8 cellular contexts compared by ENCODE assay signal in genomic region chr6:31736026-31736767, GRCh38. TPM values are rescaled to one million over a fixed set of nuclear protein-coding genes. Genes with fewer than 3 reads are reported as not detected.
DNase-seq lines count a peak whose midpoint lies in the region; ATAC-seq and TF ChIP-seq lines count a peak whose summit lies in the region.

CLIC1 (minus strand) TSS chr6:31736530; CDS start chr6:31736300, 230 bp downstream.

- no peak for TF ChIP-seq RAD21 in Ishikawa (IDR thresholded peaks at IDR 0.05; ENCODE audit: low read depth)

- peak; percentile 83 for DNase-seq in GM10248 (ENCODE audit: extremely low spot score)
- DNase-seq in SHP77 (lab: John Stamatoyannopoulos, UW): peak; percentile 84 to 87
- DNase-seq in fibroblast of mammary gland (ENCODE audit: low read depth): peak; percentile 74
- peak; percentile 71 for DNase-seq in nephron progenitor cell

- H3K27ac Mint-ChIP-seq in activated T-helper 17 cell treated with anti-CD3 and anti-CD28 coated beads, Interleukin-2, amount 50 U/mL, for 72 hours: peak within 1 kb of the TSS; percentile 94
- H3K27ac Mint-ChIP-seq in nephron progenitor cell: peak within 1 kb of the TSS; percentile 99

- H3K4me3 Mint-ChIP-seq in activated T-helper 17 cell treated with anti-CD3 and anti-CD28 coated beads, Interleukin-2, amount 50 U/mL, for 72 hours: peak within 1 kb of the TSS; percentile 98
- peak within 1 kb of the TSS; percentile 98 for H3K4me3 Mint-ChIP-seq in nephron progenitor cell

- TF ChIP-seq CTCF in GM10248 (IDR thresholded peaks at IDR 0.05; ENCODE audit: control extremely low read depth, extremely low read depth, low read depth, missing control alignments) (no peak), fibroblast of mammary gland (conservative IDR thresholded peaks at IDR 0.05; ENCODE audit: control insufficient read depth, insufficient read depth, low read depth, low read length) (no peak), nephron progenitor cell (IDR thresholded peaks at IDR 0.05) (no peak)

- no peaks in the 10 kb centered on the region for H3K9me3 Mint-ChIP-seq in activated T-helper 17 cell treated with anti-CD3 and anti-CD28 coated beads, Interleukin-2, amount 50 U/mL, for 72 hours
- H3K9me3 Mint-ChIP-seq in nephron progenitor cell: no peaks in the 10 kb centered on the region

- peak; percentile 59 for ATAC-seq in activated T-helper 17 cell treated with anti-CD3 and anti-CD28 coated beads, Interleukin-2, amount 50 U/mL, for 72 hours (replicated peaks)
- no peak for ATAC-seq in GM21825 (IDR thresholded peaks at IDR 0.05; ENCODE audit: unreplicated experiment)

- no peaks in the 10 kb centered on the region for H3K9me3 ChIP-seq in stomach smooth muscle (ENCODE audit: control insufficient read depth in 2 of 2, low read length in 2 of 2)

- H3K9ac ChIP-seq in stomach smooth muscle (ENCODE audit: low read length in 2 of 2): peak within 1 kb of the TSS; percentile 82 to 93

- POLR2A ChIA-PET in GM10248 (lab: Yijun Ruan, JAX): interaction anchor here (0.5 to 1.3 kb wide), 4 partner anchors 9 to 189 kb away, joined by 3 to 5 read pairs (median 4); partner anchors contain the start of genes HSPA1B, LSM2 and NFKBIL1

- H3K4me3 ChIP-seq in fibroblast of mammary gland (ENCODE audit: control insufficient read depth, low read depth, low read length) (peak within 1 kb of the TSS; percentile 87), stomach smooth muscle (ENCODE audit: low read length in 2 of 2) (peak within 1 kb of the TSS; percentile 71 to 89)

- peak within 1 kb of the TSS; percentile 86 for H3K27ac ChIP-seq in stomach smooth muscle (ENCODE audit: low read length)

- peaks cover 39% of the 10 kb centered on the region for H3K4me1 Mint-ChIP-seq in activated T-helper 17 cell treated with anti-CD3 and anti-CD28 coated beads, Interleukin-2, amount 50 U/mL, for 72 hours
- peaks cover 83% of the 10 kb centered on the region for H3K4me1 Mint-ChIP-seq in nephron progenitor cell

- no peaks in the 10 kb centered on the region for H3K27me3 Mint-ChIP-seq in activated T-helper 17 cell treated with anti-CD3 and anti-CD28 coated beads, Interleukin-2, amount 50 U/mL, for 72 hours
- peaks cover 3% of the 10 kb centered on the region for H3K27me3 Mint-ChIP-seq in nephron progenitor cell (ENCODE audit: low read depth, poor library complexity)

- no peaks in the 10 kb centered on the region for H3K27me3 ChIP-seq in stomach smooth muscle (ENCODE audit: control insufficient read depth in 1 of 2, insufficient read depth in 2 of 2, low read length in 2 of 2)

- peaks cover 19 to 21% of the 10 kb centered on the region in 2 donors for H3K36me3 ChIP-seq in stomach smooth muscle (ENCODE audit: control insufficient read depth in 2 of 2, insufficient read depth in 2 of 2, low read length in 2 of 2)

- no peak for TF ChIP-seq EP300 in Ishikawa (IDR thresholded peaks at IDR 0.05; ENCODE audit: borderline replicate concordance)

- H3K36me3 Mint-ChIP-seq in activated T-helper 17 cell treated with anti-CD3 and anti-CD28 coated beads, Interleukin-2, amount 50 U/mL, for 72 hours (ENCODE audit: low read depth): peaks cover 74% of the 10 kb centered on the region
- peaks cover 29% of the 10 kb centered on the region for H3K36me3 Mint-ChIP-seq in nephron progenitor cell (ENCODE audit: low read depth)

- CTCF ChIA-PET in GM10248 (lab: Yijun Ruan, JAX): interaction anchor here (1.5 to 11.4 kb wide), 6 partner anchors 8 to 71 kb away, joined by 4 to 73 read pairs (median 14); partner anchors contain the start of genes DDAH2, LSM2 and MPIG6B

- H3K4me1 ChIP-seq in stomach smooth muscle (ENCODE audit: control insufficient read depth, insufficient read depth, low read length): peaks cover 48% of the 10 kb centered on the region

TF ChIP-seq in Ishikawa, 13 proteins besides CTCF, POLR2A, EP300 and RAD21:
- TF ChIP-seq YY1 (IDR thresholded peaks at IDR 0.05; ENCODE audit: low read depth): peak; percentile 58; the same call in 1 of the 2 replicates
- peak; percentile 83 for TF ChIP-seq MAX (IDR thresholded peaks at IDR 0.05)
- no peak for TF ChIP-seq REST (IDR thresholded peaks at IDR 0.05; ENCODE audit: low read depth)
- TF ChIP-seq EGR1 (IDR thresholded peaks at IDR 0.05): no peak
- TF ChIP-seq CREB1 (IDR thresholded peaks at IDR 0.05; ENCODE audit: low read depth): no peak
- peak; percentile 71 for TF ChIP-seq TAF1 (IDR thresholded peaks at IDR 0.05; ENCODE audit: low read depth)
- no peak for TF ChIP-seq ZBTB7A (IDR thresholded peaks at IDR 0.05; ENCODE audit: low read depth)
- no peak for TF ChIP-seq CEBPB (IDR thresholded peaks at IDR 0.05)
- no peak for TF ChIP-seq NFIC (IDR thresholded peaks at IDR 0.05)

RNA-seq across cellular contexts. Expression of gene CLIC1, which starts in this region (rescaled TPM):
- 100 to 1,000 TPM; 406 to 482 TPM for total RNA-seq in activated T-helper 17 cell treated with anti-CD3 and anti-CD28 coated beads, Interleukin-2, amount 50 U/mL, for 72 hours
